ENCODE assay signal across 8 cellular contexts in the genomic region with DNA sequence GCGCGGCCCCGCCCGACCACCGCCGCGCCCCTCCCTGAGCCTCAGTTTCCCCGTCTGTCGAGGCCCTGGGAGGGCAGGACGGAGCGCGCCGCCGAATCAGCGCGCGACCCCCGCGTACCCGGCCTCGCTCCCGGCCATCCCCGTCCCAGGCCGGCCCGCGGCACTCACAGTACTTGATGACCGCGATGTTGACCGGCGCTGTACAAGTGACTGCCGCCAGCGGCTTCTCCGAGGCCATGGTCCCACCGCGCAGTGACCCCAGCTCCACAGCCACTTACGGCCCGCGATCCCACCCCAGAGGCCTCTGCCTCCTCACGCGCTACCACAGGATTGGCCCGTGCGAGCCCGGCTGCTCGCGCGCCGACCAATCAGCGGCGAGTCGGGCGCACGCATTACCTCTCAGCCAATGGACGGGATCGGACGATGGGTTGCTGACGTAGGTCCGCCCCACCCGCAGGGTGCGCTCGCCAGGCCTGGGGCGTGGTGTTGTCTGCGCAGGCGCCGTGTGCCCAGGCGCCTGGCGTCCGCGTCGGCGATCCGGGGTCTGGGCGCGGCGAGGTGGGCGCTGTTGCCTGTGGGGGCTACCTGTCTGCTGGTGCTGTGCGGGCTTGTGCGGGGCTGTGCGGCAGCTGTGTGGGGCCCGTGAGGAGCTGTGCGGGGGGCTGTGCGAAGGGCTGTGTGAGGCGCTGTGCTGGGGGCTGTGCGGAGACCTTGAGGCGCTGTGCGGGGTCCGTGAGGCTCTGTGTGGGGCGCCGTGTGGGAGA.
A peak's percentile ranks its signal among the peaks of the same experiment; 100 is the strongest.
DNase-seq lines count a peak whose midpoint lies in the region; ATAC-seq lines count a peak whose summit lies in the region.

Gene MVD, minus strand, starts transcription at position 249 of the 764 bp plus-strand sequence. Its CDS starts 11 bp downstream, at position 238.

- no peaks in the 10 kb centered on the region for H3K9me3 Mint-ChIP-seq in effector memory CD8-positive, alpha-beta T cell
- H3K9me3 Mint-ChIP-seq in memory B cell = no peaks in the 10 kb centered on the region

- H3K36me3 Mint-ChIP-seq in effector memory CD8-positive, alpha-beta T cell (ENCODE audit: insufficient read depth) = peaks cover 28% of the 10 kb centered on the region
- H3K36me3 Mint-ChIP-seq in memory B cell = peaks cover 2% of the 10 kb centered on the region

- ATAC-seq in GM19468 (IDR thresholded peaks at IDR 0.05; ENCODE audit: extremely low read depth, unreplicated experiment) = peak; percentile 94
- ATAC-seq in effector memory CD8-positive, alpha-beta T cell (replicated peaks) = peak; percentile 97
- ATAC-seq in memory B cell (ENCODE audit: low read depth) = peak; percentile 96

- peaks cover 6 to 9% of the 10 kb centered on the region in 2 donors for H3K4me1 Mint-ChIP-seq in effector memory CD8-positive, alpha-beta T cell (ENCODE audit: low read depth in 2 of 2)
- H3K4me1 Mint-ChIP-seq in memory B cell = peaks cover 20% of the 10 kb centered on the region

- DNase-seq in COLO668 (lab: John Stamatoyannopoulos, UW; ENCODE audit: unreplicated experiment) (peak; percentile 97), HS-5 (ENCODE audit: low read depth) (peak; percentile 70), NOMO-1 treated with DMSO at 0.1 percent for 48 hours (lab: John Stamatoyannopoulos, UW; ENCODE audit: unreplicated experiment) (peak; percentile 98), memory B cell (ENCODE audit: low spot score in 2 of 2) (peak; percentile 87 to 91)
- DNase-seq in activated CD8-positive, alpha-beta memory T cell treated with anti-CD3 and anti-CD28 coated beads for 4 hours (ENCODE audit: low read depth in 2 of 2) = peak; percentile 88 to 92
- DNase-seq in effector memory CD8-positive, alpha-beta T cell = peak; percentile 92 to 93 (median 92)
- peak; percentile 87 for DNase-seq in stimulated activated CD8-positive, alpha-beta memory T cell treated with anti-CD3 and anti-CD28 coated beads, Interleukin-12 subunit alpha, Interleukin-12 subunit beta, amount 100 ng/mL, for 24 hours (ENCODE audit: extremely low read depth)

- H3K4me3 Mint-ChIP-seq in effector memory CD8-positive, alpha-beta T cell = peak within 1 kb of the TSS; percentile 87 to 96
- H3K4me3 Mint-ChIP-seq in memory B cell = peak within 1 kb of the TSS; percentile 94

- H3K27me3 Mint-ChIP-seq in effector memory CD8-positive, alpha-beta T cell = no peaks in the 10 kb centered on the region
- no peaks in the 10 kb centered on the region for H3K27me3 Mint-ChIP-seq in memory B cell

- H3K27ac Mint-ChIP-seq in effector memory CD8-positive, alpha-beta T cell = peak within 1 kb of the TSS; percentile 94 to 97
- H3K27ac Mint-ChIP-seq in memory B cell = peak within 1 kb of the TSS; percentile 94

Comparison
In these comparisons a context has a peak if more than half of its experiments do, and no peak if none do; other contexts are left out.
1. Peak in every context shown above with its lines: DNase-seq and ATAC-seq.